ENCODE assay signal across 7 cellular contexts in genomic region chr17:38800237-38800760, GRCh38. TPM values are rescaled to one million over a fixed set of nuclear protein-coding genes. Genes with fewer than 3 reads are reported as not detected.
DNase-seq lines count a peak whose midpoint lies in the region; ATAC-seq and TF ChIP-seq lines count a peak whose summit lies in the region.

No MANE protein-coding gene starts in this region.

- H3F3A ChIP-seq in SU-DHL-6 (ENCODE audit: insufficient read depth), result peaks cover 21% of the 10 kb centered on the region

- peaks cover 14% of the 10 kb centered on the region for H3K4me1 ChIP-seq in HAP-1
- peaks cover 25% of the 10 kb centered on the region for H3K4me1 ChIP-seq in skeletal muscle satellite cell (ENCODE audit: control insufficient read depth, insufficient read depth, low read length)

- peak overlapping the region; percentile 78 for H3K4me3 ChIP-seq in HAP-1
- H3K4me3 ChIP-seq in SU-DHL-6 (ENCODE audit: insufficient read depth, low read length, poor library complexity, severe bottlenecking), result peak overlapping the region; percentile 63
- peak overlapping the region; percentile 79 for H3K4me3 ChIP-seq in fibroblast of villous mesenchyme (ENCODE audit: low read depth, low read length)
- H3K4me3 ChIP-seq in skeletal muscle satellite cell (ENCODE audit: low read length), result peak overlapping the region; percentile 84

- H3K36me3 ChIP-seq in HAP-1 (replicated peaks) (peaks cover 38% of the 10 kb centered on the region), SU-DHL-6 (ENCODE audit: low read length) (peaks cover 10% of the 10 kb centered on the region; the same call in 1 of the 2 replicates), skeletal muscle satellite cell (ENCODE audit: insufficient read depth, low read length) (peaks cover 36% of the 10 kb centered on the region)

- H4K20me1 ChIP-seq in SU-DHL-6 (ENCODE audit: low read depth, low read length), result no peaks in the 10 kb centered on the region

- H3K79me2 ChIP-seq in SU-DHL-6 (ENCODE audit: insufficient read depth, low read length), result peaks cover 35% of the 10 kb centered on the region

- H3K27me3 ChIP-seq in HAP-1 (ENCODE audit: low read depth), result no peaks in the 10 kb centered on the region
- H3K27me3 ChIP-seq in SU-DHL-6 (ENCODE audit: low read length), result no peaks in the 10 kb centered on the region
- H3K27me3 ChIP-seq in skeletal muscle satellite cell (ENCODE audit: control insufficient read depth, insufficient read depth, low read length), result no peaks in the 10 kb centered on the region

- DNase-seq in HAP-1 (ENCODE audit: low spot score in 2 of 2) (no peak), fibroblast of villous mesenchyme (ENCODE audit: low read depth) (no peak), NCI-H1105 (lab: John Stamatoyannopoulos, UW) (no peak), COLO829 (ENCODE audit: low spot score) (no peak)

- H3K9ac ChIP-seq in SU-DHL-6 (ENCODE audit: low read length), result peak overlapping the region; percentile 84
- peak overlapping the region; percentile 99 for H3K9ac ChIP-seq in skeletal muscle satellite cell (ENCODE audit: low read depth, low read length)

- no peaks in the 10 kb centered on the region for H3K9me3 ChIP-seq in HAP-1
- no peaks in the 10 kb centered on the region for H3K9me3 ChIP-seq in SU-DHL-6 (ENCODE audit: insufficient read depth, low read length)
- H3K9me3 ChIP-seq in skeletal muscle satellite cell (replicated peaks; ENCODE audit: low read length), result no peaks in the 10 kb centered on the region

- peak overlapping the region; percentile 50 for H2AFZ ChIP-seq in SU-DHL-6 (ENCODE audit: low read depth, low read length, severe bottlenecking)

- in situ Hi-C loops in HAP-1 (cut with MboI; ENCODE audit: low sequenced_read_pairs), result no loop called here

- ATAC-seq in HG03432 (IDR thresholded peaks at IDR 0.05; ENCODE audit: unreplicated experiment), result no peak

- TF ChIP-seq CTCF in SU-DHL-6 (IDR thresholded peaks at IDR 0.05; ENCODE audit: insufficient read depth, low read length, poor library complexity, severe bottlenecking) (no peak), fibroblast of villous mesenchyme (IDR thresholded peaks at IDR 0.05; ENCODE audit: insufficient read depth, low read depth, low read length) (no peak)

- H3K27ac ChIP-seq in SU-DHL-6 (ENCODE audit: low read depth, low read length), result peak overlapping the region; percentile 85

- H3K4me2 ChIP-seq in SU-DHL-6 (ENCODE audit: low read depth, low read length, poor library complexity, severe bottlenecking) (peak overlapping the region; percentile 86), skeletal muscle satellite cell (ENCODE audit: low read length) (peak overlapping the region; percentile 80)

- H3K9me2 ChIP-seq in SU-DHL-6 (replicated peaks; ENCODE audit: insufficient read depth, low read length), result no peaks in the 10 kb centered on the region

RNA-seq across cellular contexts. Expression of gene PIP4K2B, which starts 0.9 kb away (rescaled TPM):
- 45.7 and 68.7 TPM in 2 replicates for total RNA-seq in fibroblast of villous mesenchyme
- total RNA-seq in skeletal muscle satellite cell (2012; rRNA removed), result 37.3 and 41.1 TPM in 2 replicates

RNA-seq across cellular contexts. Expression of gene CWC25, which starts 24.8 kb away (rescaled TPM):
- total RNA-seq in fibroblast of villous mesenchyme, result 9.0 and 9.9 TPM in 2 replicates
- 7.9 TPM in 2 replicates for total RNA-seq in skeletal muscle satellite cell (2012; rRNA removed)

RNA-seq across cellular contexts. Expression of gene PSMB3, which starts 47.8 kb away (rescaled TPM):
- total RNA-seq in fibroblast of villous mesenchyme, result 328 and 392 TPM in 2 replicates
- 460 and 486 TPM in 2 replicates for total RNA-seq in skeletal muscle satellite cell (2012; rRNA removed)

RNA-seq across cellular contexts. Expression of gene PCGF2, which starts 52.2 kb away (rescaled TPM):
- total RNA-seq in fibroblast of villous mesenchyme, result 4.2 and 7.8 TPM in 2 replicates
- 1.8 and 3.1 TPM in 2 replicates for total RNA-seq in skeletal muscle satellite cell (2012; rRNA removed)

RNA-seq across cellular contexts. Expression of gene RPL23, which starts 53.2 kb away (rescaled TPM):
- 1,013 and 1,112 TPM in 2 replicates for total RNA-seq in fibroblast of villous mesenchyme
- total RNA-seq in skeletal muscle satellite cell (2012; rRNA removed), result 1,089 and 1,655 TPM in 2 replicates
